Comparison of ENCODE assay signal across 1 cellular context in the genomic region with DNA sequence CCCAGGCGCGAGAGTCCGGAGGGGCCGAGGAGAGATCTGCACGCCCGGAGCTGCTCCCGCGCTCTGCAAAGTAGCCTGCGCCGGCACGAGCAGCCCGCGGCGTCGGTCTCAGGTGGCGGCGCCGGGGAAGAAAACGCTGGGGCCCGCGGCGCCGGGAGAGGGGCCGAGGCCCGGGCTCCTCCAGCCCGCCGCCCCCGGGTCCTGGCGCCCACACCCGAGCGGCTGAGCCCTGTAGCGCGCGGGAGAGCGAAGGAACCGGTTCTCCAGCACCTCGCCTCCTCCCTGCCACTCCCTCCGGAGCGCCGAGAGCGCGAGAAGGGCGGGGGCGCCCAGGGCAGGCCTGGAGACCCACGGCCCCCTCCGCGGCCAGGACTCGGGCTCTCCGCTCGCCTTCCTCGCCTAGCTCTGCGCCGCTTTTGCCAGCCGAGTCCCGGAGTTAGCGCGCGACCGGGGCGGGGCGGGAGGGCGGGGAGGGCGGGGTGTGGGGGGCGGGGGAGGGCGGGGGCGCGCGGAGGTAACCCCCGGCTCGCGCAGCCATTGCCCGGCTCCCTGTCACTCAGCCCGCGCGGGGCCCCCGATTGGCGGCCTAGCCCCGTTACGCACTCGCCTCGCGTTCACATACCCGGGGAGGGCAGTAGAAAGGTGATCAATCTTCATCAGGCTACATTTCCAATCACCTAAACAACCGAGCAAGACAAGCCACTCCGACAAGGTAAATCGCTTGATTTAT.
A peak's percentile ranks its signal among the peaks of the same experiment; 100 is the strongest.
TF ChIP-seq lines count a peak whose summit lies in the region.

A gene (plus strand): TSS at position 645 of the 730 bp plus-strand sequence. CDS start 2,161 bp downstream, outside the sequence.

TF ChIP-seq in HepG2, 621 proteins besides CTCF, POLR2A, EP300 and RAD21 (continued from another document and continues in another):
- TF ChIP-seq, protein P1, sequence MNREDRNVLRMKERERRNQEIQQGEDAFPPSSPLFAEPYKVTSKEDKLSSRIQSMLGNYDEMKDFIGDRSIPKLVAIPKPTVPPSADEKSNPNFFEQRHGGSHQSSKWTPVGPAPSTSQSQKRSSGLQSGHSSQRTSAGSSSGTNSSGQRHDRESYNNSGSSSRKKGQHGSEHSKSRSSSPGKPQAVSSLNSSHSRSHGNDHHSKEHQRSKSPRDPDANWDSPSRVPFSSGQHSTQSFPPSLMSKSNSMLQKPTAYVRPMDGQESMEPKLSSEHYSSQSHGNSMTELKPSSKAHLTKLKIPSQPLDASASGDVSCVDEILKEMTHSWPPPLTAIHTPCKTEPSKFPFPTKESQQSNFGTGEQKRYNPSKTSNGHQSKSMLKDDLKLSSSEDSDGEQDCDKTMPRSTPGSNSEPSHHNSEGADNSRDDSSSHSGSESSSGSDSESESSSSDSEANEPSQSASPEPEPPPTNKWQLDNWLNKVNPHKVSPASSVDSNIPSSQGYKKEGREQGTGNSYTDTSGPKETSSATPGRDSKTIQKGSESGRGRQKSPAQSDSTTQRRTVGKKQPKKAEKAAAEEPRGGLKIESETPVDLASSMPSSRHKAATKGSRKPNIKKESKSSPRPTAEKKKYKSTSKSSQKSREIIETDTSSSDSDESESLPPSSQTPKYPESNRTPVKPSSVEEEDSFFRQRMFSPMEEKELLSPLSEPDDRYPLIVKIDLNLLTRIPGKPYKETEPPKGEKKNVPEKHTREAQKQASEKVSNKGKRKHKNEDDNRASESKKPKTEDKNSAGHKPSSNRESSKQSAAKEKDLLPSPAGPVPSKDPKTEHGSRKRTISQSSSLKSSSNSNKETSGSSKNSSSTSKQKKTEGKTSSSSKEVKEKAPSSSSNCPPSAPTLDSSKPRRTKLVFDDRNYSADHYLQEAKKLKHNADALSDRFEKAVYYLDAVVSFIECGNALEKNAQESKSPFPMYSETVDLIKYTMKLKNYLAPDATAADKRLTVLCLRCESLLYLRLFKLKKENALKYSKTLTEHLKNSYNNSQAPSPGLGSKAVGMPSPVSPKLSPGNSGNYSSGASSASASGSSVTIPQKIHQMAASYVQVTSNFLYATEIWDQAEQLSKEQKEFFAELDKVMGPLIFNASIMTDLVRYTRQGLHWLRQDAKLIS (CRISPR knock-in tag; IDR thresholded peaks at IDR 0.05) = no peak
- TF ChIP-seq ZNF460 (CRISPR knock-in tag; IDR thresholded peaks at IDR 0.05; ENCODE audit: borderline replicate concordance) (no peak), ZNF343 (CRISPR knock-in tag; IDR thresholded peaks at IDR 0.05) (no peak; the same call in 1 of the 2 replicates), ATF7 (IDR thresholded peaks at IDR 0.05) (no peak), ATF7 (CRISPR knock-in tag; IDR thresholded peaks at IDR 0.05) (no peak), NPAS2 (CRISPR knock-in tag; IDR thresholded peaks at IDR 0.05; ENCODE audit: borderline replicate concordance) (no peak), ZSCAN22 (CRISPR knock-in tag; IDR thresholded peaks at IDR 0.05) (no peak), SATB2 (CRISPR knock-in tag; IDR thresholded peaks at IDR 0.05) (no peak), ZNF33B (CRISPR knock-in tag; IDR thresholded peaks at IDR 0.05) (no peak), ZZZ3 (CRISPR knock-in tag; IDR thresholded peaks at IDR 0.05; ENCODE audit: borderline replicate concordance) (no peak), ZFP90 (CRISPR knock-in tag; IDR thresholded peaks at IDR 0.05; ENCODE audit: borderline replicate concordance) (no peak; the same call in 1 of the 2 replicates), HNRNPUL1 (IDR thresholded peaks at IDR 0.05; ENCODE audit: low read depth, low read length) (no peak), SMYD3 (CRISPR knock-in tag; IDR thresholded peaks at IDR 0.05) (no peak; the same call in 1 of the 2 replicates), SUZ12 (IDR thresholded peaks at IDR 0.05; ENCODE audit: low read depth, low read length) (no peak), MTF2 (CRISPR knock-in tag; IDR thresholded peaks at IDR 0.05; ENCODE audit: borderline replicate concordance) (peak; percentile 74; the same call in 1 of the 2 replicates), NFIB (CRISPR knock-in tag; IDR thresholded peaks at IDR 0.05; ENCODE audit: borderline replicate concordance) (no peak), TP53 (CRISPR knock-in tag; conservative IDR thresholded peaks at IDR 0.05) (no peak), KLF9 (CRISPR knock-in tag; IDR thresholded peaks at IDR 0.05; ENCODE audit: low read depth) (no peak), KMT2A (CRISPR knock-in tag; IDR thresholded peaks at IDR 0.05) (no peak; the same call in none of the 2 replicates), MAFF (IDR thresholded peaks at IDR 0.05; ENCODE audit: low read depth, low read length) (no peak), KDM1A (CRISPR knock-in tag; IDR thresholded peaks at IDR 0.05) (no peak), ZBTB8A (CRISPR knock-in tag; IDR thresholded peaks at IDR 0.05; ENCODE audit: borderline replicate concordance, low read depth) (no peak), ZNF839 (CRISPR knock-in tag; IDR thresholded peaks at IDR 0.05; ENCODE audit: borderline replicate concordance) (no peak), PHF8 (CRISPR knock-in tag; IDR thresholded peaks at IDR 0.05) (peak; percentile 80), SNAPC2 (CRISPR knock-in tag; IDR thresholded peaks at IDR 0.05) (no peak), TEAD2 (CRISPR knock-in tag; IDR thresholded peaks at IDR 0.05) (peak; percentile 55; the same call in 1 of the 2 replicates), SP1 (IDR thresholded peaks at IDR 0.05) (no peak), SP1 (CRISPR knock-in tag; IDR thresholded peaks at IDR 0.05) (peak; percentile 58; the same call in 1 of the 2 replicates), HHEX (CRISPR knock-in tag; IDR thresholded peaks at IDR 0.05) (no peak), MTA1 (CRISPR knock-in tag; IDR thresholded peaks at IDR 0.05; ENCODE audit: borderline replicate concordance) (no peak), SOX5 (CRISPR knock-in tag; IDR thresholded peaks at IDR 0.05; ENCODE audit: borderline replicate concordance) (no peak), RBAK (CRISPR knock-in tag; IDR thresholded peaks at IDR 0.05) (no peak), HMG20A (CRISPR knock-in tag; IDR thresholded peaks at IDR 0.05; ENCODE audit: borderline replicate concordance) (no peak), TARDBP (CRISPR knock-in tag; IDR thresholded peaks at IDR 0.05) (no peak), ZBTB7B (CRISPR knock-in tag; IDR thresholded peaks at IDR 0.05) (no peak; the same call in 1 of the 2 replicates), ZNF354B (CRISPR knock-in tag; IDR thresholded peaks at IDR 0.05) (0 out of 2 replicates have a peak, but pooled peaks have one; percentile 42)
- TF ChIP-seq, protein P2, sequence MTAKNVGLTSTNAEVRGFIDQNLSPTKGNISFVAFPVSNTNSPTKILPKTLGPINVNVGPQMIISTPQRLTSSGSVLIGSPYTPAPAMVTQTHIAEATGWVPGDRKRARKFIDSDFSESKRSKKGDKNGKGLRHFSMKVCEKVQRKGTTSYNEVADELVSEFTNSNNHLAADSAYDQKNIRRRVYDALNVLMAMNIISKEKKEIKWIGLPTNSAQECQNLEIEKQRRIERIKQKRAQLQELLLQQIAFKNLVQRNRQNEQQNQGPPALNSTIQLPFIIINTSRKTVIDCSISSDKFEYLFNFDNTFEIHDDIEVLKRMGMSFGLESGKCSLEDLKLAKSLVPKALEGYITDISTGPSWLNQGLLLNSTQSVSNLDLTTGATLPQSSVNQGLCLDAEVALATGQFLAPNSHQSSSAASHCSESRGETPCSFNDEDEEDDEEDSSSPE (CRISPR knock-in tag; IDR thresholded peaks at IDR 0.05) = no peak; the same call in 1 of the 2 replicates
- TF ChIP-seq, protein P3, sequence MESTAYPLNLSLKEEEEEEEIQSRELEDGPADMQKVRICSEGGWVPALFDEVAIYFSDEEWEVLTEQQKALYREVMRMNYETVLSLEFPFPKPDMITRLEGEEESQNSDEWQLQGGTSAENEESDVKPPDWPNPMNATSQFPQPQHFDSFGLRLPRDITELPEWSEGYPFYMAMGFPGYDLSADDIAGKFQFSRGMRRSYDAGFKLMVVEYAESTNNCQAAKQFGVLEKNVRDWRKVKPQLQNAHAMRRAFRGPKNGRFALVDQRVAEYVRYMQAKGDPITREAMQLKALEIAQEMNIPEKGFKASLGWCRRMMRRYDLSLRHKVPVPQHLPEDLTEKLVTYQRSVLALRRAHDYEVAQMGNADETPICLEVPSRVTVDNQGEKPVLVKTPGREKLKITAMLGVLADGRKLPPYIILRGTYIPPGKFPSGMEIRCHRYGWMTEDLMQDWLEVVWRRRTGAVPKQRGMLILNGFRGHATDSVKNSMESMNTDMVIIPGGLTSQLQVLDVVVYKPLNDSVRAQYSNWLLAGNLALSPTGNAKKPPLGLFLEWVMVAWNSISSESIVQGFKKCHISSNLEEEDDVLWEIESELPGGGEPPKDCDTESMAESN (CRISPR knock-in tag; conservative IDR thresholded peaks at IDR 0.05) = no peak; the same call in 1 of the 2 replicates
- TF ChIP-seq, protein P4, sequence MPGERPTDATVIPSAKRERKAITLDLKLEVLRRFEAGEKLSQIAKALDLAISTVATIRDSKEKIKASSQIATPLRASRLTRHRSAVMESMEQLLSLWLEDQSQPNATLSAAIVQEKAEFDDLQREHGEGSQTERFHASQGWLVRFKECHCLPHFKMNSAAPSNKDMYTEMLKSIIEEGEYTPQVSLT (CRISPR knock-in tag; IDR thresholded peaks at IDR 0.05; ENCODE audit: borderline replicate concordance, low read depth) = no peak; the same call in 1 of the 2 replicates
- TF ChIP-seq, protein P5, sequence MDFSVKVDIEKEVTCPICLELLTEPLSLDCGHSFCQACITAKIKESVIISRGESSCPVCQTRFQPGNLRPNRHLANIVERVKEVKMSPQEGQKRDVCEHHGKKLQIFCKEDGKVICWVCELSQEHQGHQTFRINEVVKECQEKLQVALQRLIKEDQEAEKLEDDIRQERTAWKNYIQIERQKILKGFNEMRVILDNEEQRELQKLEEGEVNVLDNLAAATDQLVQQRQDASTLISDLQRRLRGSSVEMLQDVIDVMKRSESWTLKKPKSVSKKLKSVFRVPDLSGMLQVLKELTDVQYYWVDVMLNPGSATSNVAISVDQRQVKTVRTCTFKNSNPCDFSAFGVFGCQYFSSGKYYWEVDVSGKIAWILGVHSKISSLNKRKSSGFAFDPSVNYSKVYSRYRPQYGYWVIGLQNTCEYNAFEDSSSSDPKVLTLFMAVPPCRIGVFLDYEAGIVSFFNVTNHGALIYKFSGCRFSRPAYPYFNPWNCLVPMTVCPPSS (IDR thresholded peaks at IDR 0.05) = no peak
- TF ChIP-seq, protein P6, sequence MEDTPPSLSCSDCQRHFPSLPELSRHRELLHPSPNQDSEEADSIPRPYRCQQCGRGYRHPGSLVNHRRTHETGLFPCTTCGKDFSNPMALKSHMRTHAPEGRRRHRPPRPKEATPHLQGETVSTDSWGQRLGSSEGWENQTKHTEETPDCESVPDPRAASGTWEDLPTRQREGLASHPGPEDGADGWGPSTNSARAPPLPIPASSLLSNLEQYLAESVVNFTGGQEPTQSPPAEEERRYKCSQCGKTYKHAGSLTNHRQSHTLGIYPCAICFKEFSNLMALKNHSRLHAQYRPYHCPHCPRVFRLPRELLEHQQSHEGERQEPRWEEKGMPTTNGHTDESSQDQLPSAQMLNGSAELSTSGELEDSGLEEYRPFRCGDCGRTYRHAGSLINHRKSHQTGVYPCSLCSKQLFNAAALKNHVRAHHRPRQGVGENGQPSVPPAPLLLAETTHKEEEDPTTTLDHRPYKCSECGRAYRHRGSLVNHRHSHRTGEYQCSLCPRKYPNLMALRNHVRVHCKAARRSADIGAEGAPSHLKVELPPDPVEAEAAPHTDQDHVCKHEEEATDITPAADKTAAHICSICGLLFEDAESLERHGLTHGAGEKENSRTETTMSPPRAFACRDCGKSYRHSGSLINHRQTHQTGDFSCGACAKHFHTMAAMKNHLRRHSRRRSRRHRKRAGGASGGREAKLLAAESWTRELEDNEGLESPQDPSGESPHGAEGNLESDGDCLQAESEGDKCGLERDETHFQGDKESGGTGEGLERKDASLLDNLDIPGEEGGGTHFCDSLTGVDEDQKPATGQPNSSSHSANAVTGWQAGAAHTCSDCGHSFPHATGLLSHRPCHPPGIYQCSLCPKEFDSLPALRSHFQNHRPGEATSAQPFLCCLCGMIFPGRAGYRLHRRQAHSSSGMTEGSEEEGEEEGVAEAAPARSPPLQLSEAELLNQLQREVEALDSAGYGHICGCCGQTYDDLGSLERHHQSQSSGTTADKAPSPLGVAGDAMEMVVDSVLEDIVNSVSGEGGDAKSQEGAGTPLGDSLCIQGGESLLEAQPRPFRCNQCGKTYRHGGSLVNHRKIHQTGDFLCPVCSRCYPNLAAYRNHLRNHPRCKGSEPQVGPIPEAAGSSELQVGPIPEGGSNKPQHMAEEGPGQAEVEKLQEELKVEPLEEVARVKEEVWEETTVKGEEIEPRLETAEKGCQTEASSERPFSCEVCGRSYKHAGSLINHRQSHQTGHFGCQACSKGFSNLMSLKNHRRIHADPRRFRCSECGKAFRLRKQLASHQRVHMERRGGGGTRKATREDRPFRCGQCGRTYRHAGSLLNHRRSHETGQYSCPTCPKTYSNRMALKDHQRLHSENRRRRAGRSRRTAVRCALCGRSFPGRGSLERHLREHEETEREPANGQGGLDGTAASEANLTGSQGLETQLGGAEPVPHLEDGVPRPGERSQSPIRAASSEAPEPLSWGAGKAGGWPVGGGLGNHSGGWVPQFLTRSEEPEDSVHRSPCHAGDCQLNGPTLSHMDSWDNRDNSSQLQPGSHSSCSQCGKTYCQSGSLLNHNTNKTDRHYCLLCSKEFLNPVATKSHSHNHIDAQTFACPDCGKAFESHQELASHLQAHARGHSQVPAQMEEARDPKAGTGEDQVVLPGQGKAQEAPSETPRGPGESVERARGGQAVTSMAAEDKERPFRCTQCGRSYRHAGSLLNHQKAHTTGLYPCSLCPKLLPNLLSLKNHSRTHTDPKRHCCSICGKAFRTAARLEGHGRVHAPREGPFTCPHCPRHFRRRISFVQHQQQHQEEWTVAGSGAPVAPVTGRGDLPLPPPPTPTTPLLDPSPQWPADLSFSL (CRISPR knock-in tag; IDR thresholded peaks at IDR 0.05) = no peak
- TF ChIP-seq, protein P7, sequence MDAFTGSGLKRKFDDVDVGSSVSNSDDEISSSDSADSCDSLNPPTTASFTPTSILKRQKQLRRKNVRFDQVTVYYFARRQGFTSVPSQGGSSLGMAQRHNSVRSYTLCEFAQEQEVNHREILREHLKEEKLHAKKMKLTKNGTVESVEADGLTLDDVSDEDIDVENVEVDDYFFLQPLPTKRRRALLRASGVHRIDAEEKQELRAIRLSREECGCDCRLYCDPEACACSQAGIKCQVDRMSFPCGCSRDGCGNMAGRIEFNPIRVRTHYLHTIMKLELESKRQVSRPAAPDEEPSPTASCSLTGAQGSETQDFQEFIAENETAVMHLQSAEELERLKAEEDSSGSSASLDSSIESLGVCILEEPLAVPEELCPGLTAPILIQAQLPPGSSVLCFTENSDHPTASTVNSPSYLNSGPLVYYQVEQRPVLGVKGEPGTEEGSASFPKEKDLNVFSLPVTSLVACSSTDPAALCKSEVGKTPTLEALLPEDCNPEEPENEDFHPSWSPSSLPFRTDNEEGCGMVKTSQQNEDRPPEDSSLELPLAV (CRISPR knock-in tag; conservative IDR thresholded peaks at IDR 0.05; ENCODE audit: low read depth) = no peak
- TF ChIP-seq, protein P8, sequence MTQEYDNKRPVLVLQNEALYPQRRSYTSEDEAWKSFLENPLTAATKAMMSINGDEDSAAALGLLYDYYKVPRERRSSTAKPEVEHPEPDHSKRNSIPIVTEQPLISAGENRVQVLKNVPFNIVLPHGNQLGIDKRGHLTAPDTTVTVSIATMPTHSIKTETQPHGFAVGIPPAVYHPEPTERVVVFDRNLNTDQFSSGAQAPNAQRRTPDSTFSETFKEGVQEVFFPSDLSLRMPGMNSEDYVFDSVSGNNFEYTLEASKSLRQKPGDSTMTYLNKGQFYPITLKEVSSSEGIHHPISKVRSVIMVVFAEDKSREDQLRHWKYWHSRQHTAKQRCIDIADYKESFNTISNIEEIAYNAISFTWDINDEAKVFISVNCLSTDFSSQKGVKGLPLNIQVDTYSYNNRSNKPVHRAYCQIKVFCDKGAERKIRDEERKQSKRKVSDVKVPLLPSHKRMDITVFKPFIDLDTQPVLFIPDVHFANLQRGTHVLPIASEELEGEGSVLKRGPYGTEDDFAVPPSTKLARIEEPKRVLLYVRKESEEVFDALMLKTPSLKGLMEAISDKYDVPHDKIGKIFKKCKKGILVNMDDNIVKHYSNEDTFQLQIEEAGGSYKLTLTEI (CRISPR knock-in tag; conservative IDR thresholded peaks at IDR 0.05) = no peak
